Comparison of ENCODE assay signal across 12 cellular contexts in the genomic region with DNA sequence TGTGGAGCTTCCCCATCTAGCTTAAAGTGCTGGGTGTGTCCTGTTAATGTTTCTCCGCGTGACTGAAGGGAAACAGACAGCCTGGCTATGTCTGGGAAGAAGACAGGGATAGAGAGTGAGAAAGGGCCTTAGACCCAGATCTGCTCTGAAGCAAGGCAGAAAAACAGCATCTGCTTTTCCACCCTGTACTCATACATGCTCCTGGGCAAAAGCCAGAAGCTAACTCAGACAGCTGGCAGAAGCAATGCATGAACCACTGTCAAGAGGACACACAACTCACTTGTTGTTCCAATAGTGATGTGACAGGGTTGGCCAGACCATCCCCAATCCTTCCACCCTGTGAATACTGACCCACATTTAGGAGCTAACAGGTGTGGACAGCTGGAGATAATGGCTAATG.
DNase-seq lines count a peak whose midpoint lies in the region; ATAC-seq and TF ChIP-seq lines count a peak whose summit lies in the region.
"Had no signal": no experiment of that assay in that cellular context is flagged by ENCODE, and none has a peak within 500 bp of the region (broad histone marks: within the 10 kb centered on the region; RNA-seq: fewer than 3 reads in every experiment).

No MANE protein-coding gene starts in this region.

- DNase-seq in AG10803 (ENCODE audit: low read depth) = peak; percentile 58
- no peak for DNase-seq in chondrocyte (ENCODE audit: low spot score)
- peak in 2 of 3 donors; percentile 37 to 62 for DNase-seq in right cardiac atrium
- no peak for DNase-seq in gastrocnemius medialis
- no peak for DNase-seq in medulla oblongata (ENCODE audit: extremely low spot score)
- DNase-seq in naive thymus-derived CD8-positive, alpha-beta T cell = no peak
- no peak for DNase-seq in DMS79 treated with DMSO at 0.1 percent for 48 hours (lab: John Stamatoyannopoulos, UW)
- DNase-seq: COR-L47, GDM1 had no signal

- H3K9me3 ChIP-seq in right cardiac atrium (ENCODE audit: control insufficient read depth, low read length) (no peaks in the 10 kb centered on the region), gastrocnemius medialis (no peaks in the 10 kb centered on the region)

- H3K9me3 Mint-ChIP-seq in chondrocyte (ENCODE audit: low read depth) = no peaks in the 10 kb centered on the region
- peaks cover 0 to 3% (median 0%) of the 10 kb centered on the region in 9 donors for H3K9me3 Mint-ChIP-seq in naive thymus-derived CD8-positive, alpha-beta T cell
- H3K9me3 Mint-ChIP-seq: type B pancreatic cell had no signal

- H3K36me3 Mint-ChIP-seq in chondrocyte (ENCODE audit: low read depth) = no peaks in the 10 kb centered on the region
- no peaks in the 10 kb centered on the region for H3K36me3 Mint-ChIP-seq in naive thymus-derived CD8-positive, alpha-beta T cell
- H3K36me3 Mint-ChIP-seq: type B pancreatic cell had no signal

- intact Hi-C loops in right cardiac atrium (cut with DNase I) = no loop called here
- intact Hi-C loops in gastrocnemius medialis (cut with DNase I; ENCODE audit: low total_unique reads) = no loop called here

- peak overlapping the region; percentile 38 for H3K27ac Mint-ChIP-seq in chondrocyte (ENCODE audit: unreplicated experiment)
- no peak overlapping the region for H3K27ac Mint-ChIP-seq in naive thymus-derived CD8-positive, alpha-beta T cell
- H3K27ac Mint-ChIP-seq: type B pancreatic cell had no signal

- no peaks in the 10 kb centered on the region for H3K27me3 Mint-ChIP-seq in chondrocyte (ENCODE audit: low read depth)
- H3K27me3 Mint-ChIP-seq in naive thymus-derived CD8-positive, alpha-beta T cell = peaks cover 21 to 61% (median 32%) of the 10 kb centered on the region in 5 donors

- POLR2A ChIA-PET in naive thymus-derived CD8-positive, alpha-beta T cell (lab: Charles Lee) = no interaction called here

- no peak overlapping the region for H3K4me3 ChIP-seq in AG10803 (ENCODE audit: low read length)
- H3K4me3 ChIP-seq in right cardiac atrium (ENCODE audit: low read length) = no peak overlapping the region
- H3K4me3 ChIP-seq in gastrocnemius medialis = no peak overlapping the region

- no peak overlapping the region for H3K4me3 Mint-ChIP-seq in chondrocyte (ENCODE audit: unreplicated experiment)
- H3K4me3 Mint-ChIP-seq in naive thymus-derived CD8-positive, alpha-beta T cell = no peak overlapping the region
- H3K4me3 Mint-ChIP-seq: type B pancreatic cell had no signal

- WGBS in right cardiac atrium = 52% methylated on average over 2 of the region's 2 CpGs

- H3K27me3 ChIP-seq in right cardiac atrium (ENCODE audit: control insufficient read depth, insufficient read depth) (no peaks in the 10 kb centered on the region), gastrocnemius medialis (no peaks in the 10 kb centered on the region)

- no peak for TF ChIP-seq CTCF in AG10803 (conservative IDR thresholded peaks at IDR 0.05; ENCODE audit: low read length)
- no peak for TF ChIP-seq CTCF in chondrocyte (IDR thresholded peaks at IDR 0.05)
- no peak for TF ChIP-seq CTCF in gastrocnemius medialis (IDR thresholded peaks at IDR 0.05 in 4 of 5, conservative IDR thresholded peaks at IDR 0.05 in 1 of 5)

- ATAC-seq in right cardiac atrium (peak; percentile 85 to 87), gastrocnemius medialis (peak; percentile 47 to 49), GM18861 (IDR thresholded peaks at IDR 0.05; ENCODE audit: unreplicated experiment) (no peak)
- ATAC-seq in naive thymus-derived CD8-positive, alpha-beta T cell = no peak
- ATAC-seq: SK-N-SH treated with all-trans-retinoic acid at 6 μM for 48 hours had no signal

- TF ChIP-seq POLR2A in gastrocnemius medialis (IDR thresholded peaks at IDR 0.05) = no peak

- in situ Hi-C loops in gastrocnemius medialis (cut with MboI; ENCODE audit: low sequenced_read_pairs in 4 of 4) = no loop called here

- peaks cover 2% of the 10 kb centered on the region for H3K4me1 ChIP-seq in right cardiac atrium (ENCODE audit: control insufficient read depth, insufficient read depth, low read length)
- peaks cover 5 to 27% of the 10 kb centered on the region in 2 donors for H3K4me1 ChIP-seq in gastrocnemius medialis

- H3K4me1 Mint-ChIP-seq in chondrocyte (ENCODE audit: low read depth) = peaks cover 51% of the 10 kb centered on the region
- H3K4me1 Mint-ChIP-seq in naive thymus-derived CD8-positive, alpha-beta T cell = peaks cover 0 to 1% (median 0%) of the 10 kb centered on the region in 4 donors

- H3K36me3 ChIP-seq in gastrocnemius medialis = no peaks in the 10 kb centered on the region

- H3K27ac ChIP-seq in right cardiac atrium (ENCODE audit: low read length) (peak overlapping the region; percentile 4), gastrocnemius medialis (peak overlapping the region; percentile 50 to 63 (median 52))

Comparison
In these comparisons a context has a peak if more than half of its experiments do, and no peak if none do; other contexts are left out.
1. DNase-seq: peak in AG10803 (single experiment) and right cardiac atrium (2 of 3); none in chondrocyte (single experiment), gastrocnemius medialis (0 of 2), medulla oblongata (single experiment), naive thymus-derived CD8-positive, alpha-beta T cell (0 of 10) and DMS79 treated with DMSO at 0.1 percent for 48 hours (single experiment).
2. ATAC-seq: peak in right cardiac atrium (2 of 2) and gastrocnemius medialis (2 of 2); none in GM18861 (single experiment) and naive thymus-derived CD8-positive, alpha-beta T cell (0 of 2).